1 cellular context compared by ENCODE assay signal in the genomic region with DNA sequence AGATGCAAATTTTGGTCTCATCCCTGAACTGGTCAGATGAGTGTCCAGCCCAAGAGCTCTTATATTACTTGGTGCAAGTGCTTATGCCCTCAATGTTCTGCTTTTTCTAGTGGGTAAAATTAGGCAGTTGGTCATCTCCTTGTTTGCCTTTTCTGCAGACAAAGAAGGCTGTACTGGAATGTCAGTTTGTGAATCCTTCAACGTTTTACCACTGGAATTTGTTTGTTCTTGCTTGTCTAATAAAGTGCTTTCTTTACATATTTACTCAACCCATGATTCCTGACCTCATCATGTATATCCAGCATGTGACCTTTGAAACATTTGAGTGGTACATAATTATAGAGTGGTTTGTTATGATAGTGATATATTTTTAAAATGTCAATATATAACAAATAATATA.
TF ChIP-seq lines count a peak whose summit lies in the region.

No MANE protein-coding gene starts in this region.

TF ChIP-seq in GM23338, 12 proteins besides CTCF, POLR2A, EP300 and RAD21 (continued from another document):
- TF ChIP-seq, protein P1, sequence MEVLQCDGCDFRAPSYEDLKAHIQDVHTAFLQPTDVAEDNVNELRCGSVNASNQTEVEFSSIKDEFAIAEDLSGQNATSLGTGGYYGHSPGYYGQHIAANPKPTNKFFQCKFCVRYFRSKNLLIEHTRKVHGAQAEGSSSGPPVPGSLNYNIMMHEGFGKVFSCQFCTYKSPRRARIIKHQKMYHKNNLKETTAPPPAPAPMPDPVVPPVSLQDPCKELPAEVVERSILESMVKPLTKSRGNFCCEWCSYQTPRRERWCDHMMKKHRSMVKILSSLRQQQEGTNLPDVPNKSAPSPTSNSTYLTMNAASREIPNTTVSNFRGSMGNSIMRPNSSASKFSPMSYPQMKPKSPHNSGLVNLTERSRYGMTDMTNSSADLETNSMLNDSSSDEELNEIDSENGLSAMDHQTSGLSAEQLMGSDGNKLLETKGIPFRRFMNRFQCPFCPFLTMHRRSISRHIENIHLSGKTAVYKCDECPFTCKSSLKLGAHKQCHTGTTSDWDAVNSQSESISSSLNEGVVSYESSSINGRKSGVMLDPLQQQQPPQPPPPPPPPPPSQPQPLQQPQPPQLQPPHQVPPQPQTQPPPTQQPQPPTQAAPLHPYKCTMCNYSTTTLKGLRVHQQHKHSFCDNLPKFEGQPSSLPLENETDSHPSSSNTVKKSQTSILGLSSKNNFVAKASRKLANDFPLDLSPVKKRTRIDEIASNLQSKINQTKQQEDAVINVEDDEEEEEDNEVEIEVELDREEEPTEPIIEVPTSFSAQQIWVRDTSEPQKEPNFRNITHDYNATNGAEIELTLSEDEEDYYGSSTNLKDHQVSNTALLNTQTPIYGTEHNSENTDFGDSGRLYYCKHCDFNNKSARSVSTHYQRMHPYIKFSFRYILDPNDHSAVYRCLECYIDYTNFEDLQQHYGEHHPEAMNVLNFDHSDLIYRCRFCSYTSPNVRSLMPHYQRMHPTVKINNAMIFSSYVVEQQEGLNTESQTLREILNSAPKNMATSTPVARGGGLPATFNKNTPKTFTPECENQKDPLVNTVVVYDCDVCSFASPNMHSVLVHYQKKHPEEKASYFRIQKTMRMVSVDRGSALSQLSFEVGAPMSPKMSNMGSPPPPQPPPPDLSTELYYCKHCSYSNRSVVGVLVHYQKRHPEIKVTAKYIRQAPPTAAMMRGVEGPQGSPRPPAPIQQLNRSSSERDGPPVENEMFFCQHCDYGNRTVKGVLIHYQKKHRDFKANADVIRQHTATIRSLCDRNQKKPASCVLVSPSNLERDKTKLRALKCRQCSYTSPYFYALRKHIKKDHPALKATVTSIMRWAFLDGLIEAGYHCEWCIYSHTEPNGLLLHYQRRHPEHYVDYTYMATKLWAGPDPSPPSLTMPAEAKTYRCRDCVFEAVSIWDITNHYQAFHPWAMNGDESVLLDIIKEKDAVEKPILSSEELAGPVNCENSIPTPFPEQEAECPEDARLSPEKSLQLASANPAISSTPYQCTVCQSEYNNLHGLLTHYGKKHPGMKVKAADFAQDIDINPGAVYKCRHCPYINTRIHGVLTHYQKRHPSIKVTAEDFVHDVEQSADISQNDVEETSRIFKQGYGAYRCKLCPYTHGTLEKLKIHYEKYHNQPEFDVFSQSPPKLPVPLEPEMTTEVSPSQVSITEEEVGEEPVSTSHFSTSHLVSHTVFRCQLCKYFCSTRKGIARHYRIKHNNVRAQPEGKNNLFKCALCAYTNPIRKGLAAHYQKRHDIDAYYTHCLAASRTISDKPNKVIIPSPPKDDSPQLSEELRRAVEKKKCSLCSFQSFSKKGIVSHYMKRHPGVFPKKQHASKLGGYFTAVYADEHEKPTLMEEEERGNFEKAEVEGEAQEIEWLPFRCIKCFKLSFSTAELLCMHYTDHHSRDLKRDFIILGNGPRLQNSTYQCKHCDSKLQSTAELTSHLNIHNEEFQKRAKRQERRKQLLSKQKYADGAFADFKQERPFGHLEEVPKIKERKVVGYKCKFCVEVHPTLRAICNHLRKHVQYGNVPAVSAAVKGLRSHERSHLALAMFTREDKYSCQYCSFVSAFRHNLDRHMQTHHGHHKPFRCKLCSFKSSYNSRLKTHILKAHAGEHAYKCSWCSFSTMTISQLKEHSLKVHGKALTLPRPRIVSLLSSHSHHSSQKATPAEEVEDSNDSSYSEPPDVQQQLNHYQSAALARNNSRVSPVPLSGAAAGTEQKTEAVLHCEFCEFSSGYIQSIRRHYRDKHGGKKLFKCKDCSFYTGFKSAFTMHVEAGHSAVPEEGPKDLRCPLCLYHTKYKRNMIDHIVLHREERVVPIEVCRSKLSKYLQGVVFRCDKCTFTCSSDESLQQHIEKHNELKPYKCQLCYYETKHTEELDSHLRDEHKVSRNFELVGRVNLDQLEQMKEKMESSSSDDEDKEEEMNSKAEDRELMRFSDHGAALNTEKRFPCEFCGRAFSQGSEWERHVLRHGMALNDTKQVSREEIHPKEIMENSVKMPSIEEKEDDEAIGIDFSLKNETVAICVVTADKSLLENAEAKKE (CRISPR knock-in tag; IDR thresholded peaks at IDR 0.05): no peak
- no peak for TF ChIP-seq JUNB (IDR thresholded peaks at IDR 0.05; ENCODE audit: unreplicated experiment)
